Comparison of ENCODE assay signal across 16 cellular contexts in the genomic region with DNA sequence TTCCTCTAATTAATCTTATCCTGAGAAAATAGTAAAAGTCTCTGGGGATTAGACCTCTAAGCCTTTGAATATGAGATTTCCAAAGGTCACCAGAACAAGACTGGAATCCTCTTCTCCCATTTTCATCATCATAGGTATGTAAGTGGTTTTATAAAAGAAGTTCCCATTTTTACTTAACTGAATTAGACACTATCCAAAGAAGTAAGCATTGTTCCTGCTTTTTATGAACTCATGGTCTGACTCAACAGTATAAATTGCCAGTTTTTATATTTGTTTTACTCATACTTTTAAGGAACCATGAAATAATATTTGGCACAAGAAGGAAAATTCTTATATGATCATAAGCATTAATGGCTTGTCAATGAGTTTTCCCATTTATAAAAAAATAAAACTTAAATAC.
A peak's percentile ranks its signal among the peaks of the same experiment; 100 is the strongest.
DNase-seq lines count a peak whose midpoint lies in the region; TF ChIP-seq lines count a peak whose summit lies in the region.
"Had no signal": no experiment of that assay in that cellular context is flagged by ENCODE, and none has a peak within 500 bp of the region (broad histone marks: within the 10 kb centered on the region; RNA-seq: fewer than 3 reads in every experiment).

No MANE protein-coding gene starts in this region.

- H3K36me3 ChIP-seq in ACC112 (ENCODE audit: insufficient read depth, low read length): peaks cover 8% of the 10 kb centered on the region
- no peaks in the 10 kb centered on the region for H3K36me3 ChIP-seq in DOHH2 (ENCODE audit: control insufficient read depth, low read length)
- no peaks in the 10 kb centered on the region for H3K36me3 ChIP-seq in SK-N-SH (replicated peaks in 1 of 2; ENCODE audit: control insufficient read depth in 1 of 2, insufficient read depth in 2 of 2, low read length in 1 of 2)
- H3K36me3 ChIP-seq in fibroblast of lung (ENCODE audit: control insufficient read depth, insufficient read depth, low read length): no peaks in the 10 kb centered on the region
- no peaks in the 10 kb centered on the region for H3K36me3 ChIP-seq in HAP-1 (replicated peaks)

- POLR2A ChIA-PET in SK-N-SH (lab: Yijun Ruan, JAX): no interaction called here

- H3K9me2 ChIP-seq in DOHH2 (replicated peaks; ENCODE audit: control insufficient read depth, low read length): no peaks in the 10 kb centered on the region
- H3K9me2 ChIP-seq in SK-N-SH: no peaks in the 10 kb centered on the region

- CTCF ChIA-PET in SK-N-SH (lab: Yijun Ruan, JAX): no interaction called here

- H3K79me2 ChIP-seq in ACC112 (ENCODE audit: control insufficient read depth, insufficient read depth, low read length, unreplicated experiment) (no peaks in the 10 kb centered on the region), DOHH2 (ENCODE audit: control insufficient read depth, low read length) (no peaks in the 10 kb centered on the region), SK-N-SH (ENCODE audit: insufficient read depth) (no peaks in the 10 kb centered on the region), fibroblast of lung (ENCODE audit: control insufficient read depth, insufficient read depth, low read length) (no peaks in the 10 kb centered on the region)

- no peak for TF ChIP-seq CTCF in DOHH2 (IDR thresholded peaks at IDR 0.05; ENCODE audit: low read depth, low read length, poor library complexity, severe bottlenecking)
- TF ChIP-seq CTCF in SK-N-SH (IDR thresholded peaks at IDR 0.05): no peak
- TF ChIP-seq CTCF in fibroblast of lung (conservative IDR thresholded peaks at IDR 0.05 in 1 of 2, IDR thresholded peaks at IDR 0.05 in 1 of 2; ENCODE audit: low read depth in 1 of 2, low read length in 2 of 2): no peak

- H3K9ac ChIP-seq in SK-N-SH (peak overlapping the region; percentile 36; the same call in 1 of the 2 replicates), fibroblast of lung (ENCODE audit: insufficient read depth, low read length) (no peak overlapping the region)

- no peak for DNase-seq in SK-N-SH
- peak; percentile 45 to 65 for DNase-seq in fibroblast of lung (ENCODE audit: low read depth in 2 of 2)
- no peak for DNase-seq in posterior cingulate gyrus
- no peak for DNase-seq in HAP-1 (ENCODE audit: low spot score in 2 of 2)
- DNase-seq in activated CD4-positive, alpha-beta T cell treated with anti-CD3 and anti-CD28 coated beads for 48 hours: no peak
- DNase-seq in SW480 (ENCODE audit: low spot score): no peak
- DNase-seq: CD8-positive, alpha-beta memory T cell; NCI-H1092 treated with DMSO at 0.1 percent for 48 hours; NCI-H1694; NCI-H2107; NCI-H226; NCI-H526 treated with DMSO at 0.1 percent for 48 hours had no signal

- H4K20me1 ChIP-seq in DOHH2 (ENCODE audit: control insufficient read depth, insufficient read depth, low read depth, low read length) (no peaks in the 10 kb centered on the region), SK-N-SH (ENCODE audit: insufficient read depth) (no peaks in the 10 kb centered on the region), fibroblast of lung (ENCODE audit: control insufficient read depth, extremely low read depth, insufficient read depth, low read length) (no peaks in the 10 kb centered on the region)

- intact Hi-C loops in posterior cingulate gyrus (cut with DNase I): no loop called here

- H2AFZ ChIP-seq in ACC112 (ENCODE audit: low read length, unreplicated experiment): peak overlapping the region; percentile 6
- H2AFZ ChIP-seq in SK-N-SH (ENCODE audit: low read depth): peak overlapping the region; percentile 42; the same call in 1 of the 2 replicates
- no peak overlapping the region for H2AFZ ChIP-seq in fibroblast of lung (ENCODE audit: low read length)

- H3F3A ChIP-seq in DOHH2 (ENCODE audit: control insufficient read depth, insufficient read depth): no peaks in the 10 kb centered on the region
- H3F3A ChIP-seq in SK-N-SH (replicated peaks; ENCODE audit: insufficient read depth): peaks cover 24% of the 10 kb centered on the region

- H3K9me3 ChIP-seq in DOHH2 (ENCODE audit: control insufficient read depth, insufficient read depth, low read length) (no peaks in the 10 kb centered on the region), SK-N-SH (no peaks in the 10 kb centered on the region), fibroblast of lung (ENCODE audit: control insufficient read depth, insufficient read depth, low read depth, low read length) (no peaks in the 10 kb centered on the region), HAP-1 (no peaks in the 10 kb centered on the region)

- peaks cover 27% of the 10 kb centered on the region for H3K4me1 ChIP-seq in ACC112 (ENCODE audit: control insufficient read depth, insufficient read depth, low read length, unreplicated experiment)
- H3K4me1 ChIP-seq in DOHH2 (ENCODE audit: control insufficient read depth, low read length): peaks cover 19% of the 10 kb centered on the region
- H3K4me1 ChIP-seq in SK-N-SH (ENCODE audit: control insufficient read depth in 1 of 2, insufficient read depth in 2 of 2, low read depth in 1 of 2, low read length in 1 of 2): peaks cover 0 to 21% of the 10 kb centered on the region in 2 experiments; a peak in 1 of 4 replicates
- H3K4me1 ChIP-seq in fibroblast of lung (ENCODE audit: control insufficient read depth, extremely low read depth, insufficient read depth, low read length): no peaks in the 10 kb centered on the region
- no peaks in the 10 kb centered on the region for H3K4me1 ChIP-seq in HAP-1

- peak overlapping the region; percentile 40 for H3K27ac ChIP-seq in ACC112 (ENCODE audit: low read depth, low read length)
- H3K27ac ChIP-seq in DOHH2 (ENCODE audit: low read depth, low read length): no peak overlapping the region
- H3K27ac ChIP-seq in SK-N-SH (ENCODE audit: low read depth in 2 of 2, low read length in 1 of 2): peak overlapping the region in 1 of 2 experiments; percentile 86; a peak in 2 of 4 replicates
- H3K27ac ChIP-seq in fibroblast of lung (ENCODE audit: insufficient read depth, low read length): no peak overlapping the region
- H3K27ac ChIP-seq: HL-60 had no signal

- in situ Hi-C loops in HAP-1 (cut with MboI; ENCODE audit: low sequenced_read_pairs): no loop called here

- H3K4me2 ChIP-seq in DOHH2 (ENCODE audit: low read length) (peak overlapping the region; percentile 46), SK-N-SH (peak overlapping the region; percentile 22; the same call in 1 of the 2 replicates), fibroblast of lung (ENCODE audit: extremely low read depth, insufficient read depth, low read length) (no peak overlapping the region)

- H3K4me3 ChIP-seq in ACC112 (ENCODE audit: low read depth, low read length) (no peak overlapping the region; the same call in 1 of the 2 replicates), DOHH2 (ENCODE audit: low read length) (peak overlapping the region; percentile 20; the same call in 1 of the 2 replicates), SK-N-SH (ENCODE audit: low read depth in 2 of 2, low read length in 1 of 2) (no peak overlapping the region), fibroblast of lung (replicated peaks in 1 of 4; ENCODE audit: control extremely low read depth in 1 of 4, insufficient read depth in 1 of 4, low read depth in 3 of 4, low read length in 4 of 4) (no peak overlapping the region), HAP-1 (no peak overlapping the region)
- H3K4me3 ChIP-seq: K562 had no signal

- peak in 1 of 2 experiments; percentile 37; a peak in 1 of 4 replicates for TF ChIP-seq EP300 in SK-N-SH (IDR thresholded peaks at IDR 0.05; ENCODE audit: borderline replicate concordance in 1 of 2, low read depth in 1 of 2, low read length in 1 of 2)

- no peak for TF ChIP-seq RAD21 in SK-N-SH (IDR thresholded peaks at IDR 0.05; ENCODE audit: low read length)

- H3K27me3 ChIP-seq in ACC112 (ENCODE audit: insufficient read depth, low read length) (no peaks in the 10 kb centered on the region), DOHH2 (ENCODE audit: control insufficient read depth, low read length) (no peaks in the 10 kb centered on the region), SK-N-SH (ENCODE audit: insufficient read depth) (no peaks in the 10 kb centered on the region), fibroblast of lung (ENCODE audit: control insufficient read depth, insufficient read depth, low read length) (no peaks in the 10 kb centered on the region), HAP-1 (ENCODE audit: low read depth) (no peaks in the 10 kb centered on the region)

TF ChIP-seq in SK-N-SH, 30 proteins besides CTCF, POLR2A, EP300 and RAD21 (continues in another document):
- TF ChIP-seq NRF1 (IDR thresholded peaks at IDR 0.05; ENCODE audit: low read depth, low read length) (no peak), YY1 (IDR thresholded peaks at IDR 0.05; ENCODE audit: low read depth) (no peak), SMC3 (IDR thresholded peaks at IDR 0.05; ENCODE audit: low read depth, low read length) (no peak), USF1 (IDR thresholded peaks at IDR 0.05; ENCODE audit: borderline replicate concordance, low read depth) (no peak), FOSL2 (IDR thresholded peaks at IDR 0.05; ENCODE audit: borderline replicate concordance, low read depth) (peak; percentile 54; the same call in 1 of the 2 replicates), TEAD4 (IDR thresholded peaks at IDR 0.05; ENCODE audit: borderline replicate concordance, insufficient read depth) (no peak), CHD2 (IDR thresholded peaks at IDR 0.05; ENCODE audit: low read length, partially characterized antibody) (no peak), FOXJ3 (CRISPR knock-in tag; IDR thresholded peaks at IDR 0.05) (no peak), RCOR1 (IDR thresholded peaks at IDR 0.05; ENCODE audit: low read length) (no peak), RXRA (IDR thresholded peaks at IDR 0.05; ENCODE audit: borderline replicate concordance, low read depth) (no peak), RFX5 (IDR thresholded peaks at IDR 0.05; ENCODE audit: low read length) (no peak)
- TF ChIP-seq, protein P1, sequence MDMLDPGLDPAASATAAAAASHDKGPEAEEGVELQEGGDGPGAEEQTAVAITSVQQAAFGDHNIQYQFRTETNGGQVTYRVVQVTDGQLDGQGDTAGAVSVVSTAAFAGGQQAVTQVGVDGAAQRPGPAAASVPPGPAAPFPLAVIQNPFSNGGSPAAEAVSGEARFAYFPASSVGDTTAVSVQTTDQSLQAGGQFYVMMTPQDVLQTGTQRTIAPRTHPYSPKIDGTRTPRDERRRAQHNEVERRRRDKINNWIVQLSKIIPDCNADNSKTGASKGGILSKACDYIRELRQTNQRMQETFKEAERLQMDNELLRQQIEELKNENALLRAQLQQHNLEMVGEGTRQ (IDR thresholded peaks at IDR 0.05; ENCODE audit: borderline replicate concordance, low read depth, low read length): no peak

Comparison
In these comparisons a context has a peak if more than half of its experiments do, and no peak if none do; other contexts are left out.
1. DNase-seq: peak in fibroblast of lung (2 of 2); none in SK-N-SH (single experiment), posterior cingulate gyrus (0 of 10), HAP-1 (0 of 2), activated CD4-positive, alpha-beta T cell treated with anti-CD3 and anti-CD28 coated beads for 48 hours (single experiment) and SW480 (single experiment).